ENCODE assay signal across 8 cellular contexts in genomic region chr1:161021168-161021958, GRCh38. TPM values are rescaled to one million over a fixed set of nuclear protein-coding genes. Genes with fewer than 3 reads are reported as not detected.
A peak's percentile ranks its signal among the peaks of the same experiment; 100 is the strongest.
DNase-seq lines count a peak whose midpoint lies in the region; TF ChIP-seq lines count a peak whose summit lies in the region.

No MANE protein-coding gene starts in this region.

- TF ChIP-seq CTCF in HFF-Myc (IDR thresholded peaks at IDR 0.05; ENCODE audit: low read depth, low read length, missing control alignments) (no peak), left ventricle myocardium inferior (IDR thresholded peaks at IDR 0.05; ENCODE audit: borderline replicate concordance) (no peak), uterus (IDR thresholded peaks at IDR 0.05) (no peak)

- H3K27ac ChIP-seq in left ventricle myocardium inferior (replicated peaks) (peak overlapping the region; percentile 88), uterus (no peak overlapping the region)

- H3K36me3 ChIP-seq in left ventricle myocardium inferior, result no peaks in the 10 kb centered on the region
- no peaks in the 10 kb centered on the region for H3K36me3 ChIP-seq in uterus

- H3K4me1 Mint-ChIP-seq in activated naive CD8-positive, alpha-beta T cell treated with anti-CD3 and anti-CD28 coated beads for 36 hours, result peaks cover 39% of the 10 kb centered on the region

- peak overlapping the region; percentile 38 for H3K4me3 ChIP-seq in HFF-Myc (replicated peaks; ENCODE audit: low read depth, low read length)
- H3K4me3 ChIP-seq in left ventricle myocardium inferior, result peak overlapping the region; percentile 76
- H3K4me3 ChIP-seq in uterus, result peak overlapping the region; percentile 30 to 48

- intact Hi-C loops in left ventricle myocardium inferior (cut with micrococcal nuclease), result no loop called here
- intact Hi-C loops in posterior cingulate gyrus (cut with DNase I), result no loop called here
- intact Hi-C loops in uterus (cut with DNase I; ENCODE audit: low total_unique reads), result no loop called here

- H3K9me3 ChIP-seq in left ventricle myocardium inferior (replicated peaks) (no peaks in the 10 kb centered on the region), uterus (no peaks in the 10 kb centered on the region)

- peaks cover 8% of the 10 kb centered on the region for H3K36me3 Mint-ChIP-seq in activated naive CD8-positive, alpha-beta T cell treated with anti-CD3 and anti-CD28 coated beads for 36 hours

- H3K9me3 Mint-ChIP-seq in activated naive CD8-positive, alpha-beta T cell treated with anti-CD3 and anti-CD28 coated beads for 36 hours, result no peaks in the 10 kb centered on the region

- DNase-seq in GM03348 (ENCODE audit: low spot score) (peak; percentile 83), HFF-Myc (ENCODE audit: extremely low read depth, low read depth) (no peak), NAMALWA (ENCODE audit: low spot score) (peak; percentile 94), SKM-1 (lab: John Stamatoyannopoulos, UW; ENCODE audit: unreplicated experiment) (peak; percentile 89), left ventricle myocardium inferior (peak; percentile 79), posterior cingulate gyrus (peak; percentile 27 to 94 (median 60)), uterus (peak; percentile 37 to 45)
- peak; percentile 85 for DNase-seq in activated naive CD8-positive, alpha-beta T cell treated with anti-CD3 and anti-CD28 coated beads for 36 hours

- peak overlapping the region; percentile 93 for H3K4me3 Mint-ChIP-seq in activated naive CD8-positive, alpha-beta T cell treated with anti-CD3 and anti-CD28 coated beads for 36 hours

- H3K4me1 ChIP-seq in left ventricle myocardium inferior (peaks cover 39% of the 10 kb centered on the region), uterus (peaks cover 0 to 4% of the 10 kb centered on the region in 2 donors)

- H3K27me3 Mint-ChIP-seq in activated naive CD8-positive, alpha-beta T cell treated with anti-CD3 and anti-CD28 coated beads for 36 hours, result no peaks in the 10 kb centered on the region

- H3K27me3 ChIP-seq in left ventricle myocardium inferior (ENCODE audit: low read depth), result peaks cover 4% of the 10 kb centered on the region
- H3K27me3 ChIP-seq in uterus, result peaks cover 0 to 5% of the 10 kb centered on the region in 2 donors

- peak overlapping the region; percentile 88 for H3K27ac Mint-ChIP-seq in activated naive CD8-positive, alpha-beta T cell treated with anti-CD3 and anti-CD28 coated beads for 36 hours

- TF ChIP-seq POLR2A in uterus (IDR thresholded peaks at IDR 0.05), result no peak

RNA-seq across cellular contexts. Expression of gene F11R, which starts 0.4 kb away (rescaled TPM):
- 10 to 100 TPM; 12.8 to 13.4 TPM for total RNA-seq in activated naive CD8-positive, alpha-beta T cell treated with anti-CD3 and anti-CD28 coated beads for 36 hours
- total RNA-seq in left ventricle myocardium inferior (8.3 TPM), uterus (10 to 100 TPM; 22.6 to 45.3 (median 26.6) TPM)

RNA-seq across cellular contexts. Expression of gene TSTD1, which starts 17.4 kb away (rescaled TPM):
- total RNA-seq in activated naive CD8-positive, alpha-beta T cell treated with anti-CD3 and anti-CD28 coated beads for 36 hours, result 10 to 100 TPM; 44.8 to 45.7 TPM
- total RNA-seq in left ventricle myocardium inferior, result 13.4 TPM
- total RNA-seq in uterus, result 10 to 100 TPM in 1 of 4 donors, 1 to 10 TPM in 1, not detected in 2; 5.6 to 20.3 TPM

RNA-seq across cellular contexts. Expression of gene USF1, which starts 24.4 kb away (rescaled TPM):
- 10 to 100 TPM; 57.0 to 62.0 TPM for total RNA-seq in activated naive CD8-positive, alpha-beta T cell treated with anti-CD3 and anti-CD28 coated beads for 36 hours
- total RNA-seq in left ventricle myocardium inferior, result 31.7 TPM
- 10 to 100 TPM; 20.7 to 71.8 (median 44.2) TPM for total RNA-seq in uterus

RNA-seq across cellular contexts. Expression of gene ARHGAP30, which starts 48.3 kb away (rescaled TPM):
- total RNA-seq in activated naive CD8-positive, alpha-beta T cell treated with anti-CD3 and anti-CD28 coated beads for 36 hours, result 100 to 1,000 TPM; 146 to 157 TPM
- total RNA-seq in left ventricle myocardium inferior (2.4 TPM), uterus (1 to 10 TPM in 3 of 4 donors, under 1 TPM in 1; 0.88 to 3.4 (median 2.6) TPM)
